In genomic region chr2:227325056-227325823, GRCh38 we compare ENCODE assay signal across 8 cellular contexts. TPM values are rescaled to one million over a fixed set of nuclear protein-coding genes. Genes with fewer than 3 reads are reported as not detected.
DNase-seq lines count a peak whose midpoint lies in the region; ATAC-seq, FAIRE-seq and TF ChIP-seq lines count a peak whose summit lies in the region.

Gene MFF, plus strand, starts transcription at chr2:227325251. Its CDS starts 5,415 bp downstream, at chr2:227330666.

- peak in 1 of 5 experiments; percentile 12 for TF ChIP-seq CTCF in transverse colon (IDR thresholded peaks at IDR 0.05)

- no peaks in the 10 kb centered on the region for H3K27me3 ChIP-seq in trophoblast cell (ENCODE audit: insufficient read depth, low read length)
- no peaks in the 10 kb centered on the region for H3K27me3 ChIP-seq in transverse colon

- H3K4me1 ChIP-seq in trophoblast cell (ENCODE audit: control insufficient read depth in 1 of 2, insufficient read depth in 2 of 2, low read length in 2 of 2) (no peaks in the 10 kb centered on the region), transverse colon (peaks cover 7 to 37% (median 14%) of the 10 kb centered on the region in 4 donors)

- H2BK5ac ChIP-seq in trophoblast cell (ENCODE audit: low read depth, low read length, poor library complexity), result peak within 1 kb of the TSS; percentile 81

- peak within 1 kb of the TSS; percentile 92 for H4K12ac ChIP-seq in trophoblast cell (ENCODE audit: low read depth, low read length)

- peak; percentile 73 for TF ChIP-seq POLR2A in GM12891 (IDR thresholded peaks at IDR 0.05; ENCODE audit: low read depth, low read length)
- TF ChIP-seq POLR2A in transverse colon (IDR thresholded peaks at IDR 0.05), result peak; percentile 84

- peak within 1 kb of the TSS; percentile 91 to 95 (median 91) for H3K4me3 Mint-ChIP-seq in T-cell

- H3K23ac ChIP-seq in trophoblast cell (ENCODE audit: low read length), result no peak within 1 kb of the TSS

- TF ChIP-seq EP300 in transverse colon (IDR thresholded peaks at IDR 0.05; ENCODE audit: low read depth), result no peak

- H3K36me3 ChIP-seq in trophoblast cell (ENCODE audit: control insufficient read depth in 1 of 2, insufficient read depth in 2 of 2, low read length in 2 of 2) (no peaks in the 10 kb centered on the region), transverse colon (no peaks in the 10 kb centered on the region)

- CTCF ChIA-PET in T-cell (lab: Charles Lee), result interaction anchor here in 1 of 2 donors (0.9 kb wide), 1 partner anchor 19 kb away, joined by 4 read pairs; no protein-coding TSS in a partner anchor

- 0 to 9% (median 1%) methylated on average over 62 to 67 of the region's 67 CpGs for WGBS in adipose tissue, 3 donors
- WGBS in trophoblast cell (ENCODE audit: extremely low coverage, insufficient coverage, insufficient read length), result no CpG with 5 or more reads among the region's 67 CpGs
- 0 to 1% methylated on average over 4 to 66 of the region's 67 CpGs for WGBS in transverse colon (ENCODE audit: low coverage in 1 of 2), 2 donors

- H3K18ac ChIP-seq in trophoblast cell (ENCODE audit: low read length), result peak within 1 kb of the TSS; percentile 91

- H3K36me3 Mint-ChIP-seq in T-cell, result no peaks in the 10 kb centered on the region

- H3K4me3 ChIP-seq in trophoblast cell (ENCODE audit: low read depth, low read length) (peak within 1 kb of the TSS; percentile 85), transverse colon (peak within 1 kb of the TSS; percentile 93 to 99 (median 98))

- POLR2A ChIA-PET in T-cell (lab: Charles Lee), result no interaction called here

- ATAC-seq in HG02840 (IDR thresholded peaks at IDR 0.05; ENCODE audit: low FRiP score, unreplicated experiment) (peak; percentile 98), T-cell (replicated peaks in 1 of 4) (peak; percentile 97 to 99 (median 98))

- peaks cover 6% of the 10 kb centered on the region for H3K79me1 ChIP-seq in trophoblast cell (ENCODE audit: low read length)

- H3K27me3 Mint-ChIP-seq in T-cell, result no peaks in the 10 kb centered on the region

- H2BK12ac ChIP-seq in trophoblast cell (ENCODE audit: low read length), result no peak within 1 kb of the TSS

- peaks cover 35 to 55% (median 48%) of the 10 kb centered on the region in 3 donors for H3K4me1 Mint-ChIP-seq in T-cell

- no peaks in the 10 kb centered on the region for H3K9me3 Mint-ChIP-seq in T-cell

- H3K9me3 ChIP-seq in trophoblast cell (ENCODE audit: insufficient read depth, low read depth, low read length) (peaks cover 6% of the 10 kb centered on the region), transverse colon (no peaks in the 10 kb centered on the region)

- H2BK120ac ChIP-seq in trophoblast cell (ENCODE audit: insufficient read depth, low read length, poor library complexity), result peak within 1 kb of the TSS; percentile 88

- H3K14ac ChIP-seq in trophoblast cell (ENCODE audit: low read length), result peak within 1 kb of the TSS; percentile 86

- H3K4ac ChIP-seq in trophoblast cell (ENCODE audit: low read depth, low read length), result peak within 1 kb of the TSS; percentile 61

- peak within 1 kb of the TSS; percentile 95 for H2AFZ ChIP-seq in trophoblast cell (ENCODE audit: insufficient read depth, low read length, poor library complexity)

- H3K4me2 ChIP-seq in trophoblast cell (ENCODE audit: low read length), result peak within 1 kb of the TSS; percentile 95

- H3K27ac ChIP-seq in adipose tissue (ENCODE audit: low read depth, low read length), result peak within 1 kb of the TSS; percentile 70
- H3K27ac ChIP-seq in trophoblast cell (ENCODE audit: low read depth, low read length), result peak within 1 kb of the TSS; percentile 77
- H3K27ac ChIP-seq in transverse colon, result peak within 1 kb of the TSS; percentile 91 to 97 (median 94)

- peak within 1 kb of the TSS; percentile 62 for H3K9ac ChIP-seq in trophoblast cell (ENCODE audit: low read length)

- H4K91ac ChIP-seq in trophoblast cell (ENCODE audit: low read depth, low read length), result peak within 1 kb of the TSS; percentile 88

- in situ Hi-C loops in transverse colon (cut with MboI; ENCODE audit: low pct_ligation_motif_present in 1 of 4, low pct_unique_long_range_greater_than_20kb in 1 of 4, low sequenced_read_pairs in 3 of 4), result no loop called here

- no peak within 1 kb of the TSS for H2AK5ac ChIP-seq in trophoblast cell (ENCODE audit: low read length)

- H4K8ac ChIP-seq in trophoblast cell (ENCODE audit: low read depth, low read length), result peak within 1 kb of the TSS; percentile 95

- intact Hi-C loops in cardiac septum (cut with DNase I) (no loop called here), transverse colon (cut with DNase I; ENCODE audit: low total_unique reads) (no loop called here)

- peak; percentile 100 for FAIRE-seq in GM12891 (lab: Jason Lieb, UNC)

- H3K79me2 ChIP-seq in trophoblast cell (ENCODE audit: control insufficient read depth, insufficient read depth, low read length, poor library complexity), result peaks cover 8% of the 10 kb centered on the region

- peak within 1 kb of the TSS; percentile 87 to 92 for H3K27ac Mint-ChIP-seq in T-cell

- DNase-seq in GM12891 (ENCODE audit: insufficient read length, low spot score), result peak; percentile 84
- peak; percentile 87 for DNase-seq in NCI-H1436 (lab: John Stamatoyannopoulos, UW)
- DNase-seq in T-cell, result peak; percentile 80 to 96 (median 91)
- DNase-seq in cardiac septum (ENCODE audit: low spot score), result peak; percentile 97
- peak; percentile 89 to 95 for DNase-seq in trophoblast cell
- peak; percentile 95 for DNase-seq in transverse colon

TF ChIP-seq in GM12891, 5 proteins besides CTCF, POLR2A, EP300 and RAD21:
- TF ChIP-seq POLR2AphosphoS5 (IDR thresholded peaks at IDR 0.05; ENCODE audit: low read depth, low read length) (peak; percentile 64; the same call in 1 of the 2 replicates), POU2F2 (IDR thresholded peaks at IDR 0.05; ENCODE audit: low read depth, low read length) (peak; percentile 75; the same call in 1 of the 2 replicates), PAX5 (IDR thresholded peaks at IDR 0.05; ENCODE audit: insufficient read depth, low read length, severe bottlenecking) (peak; percentile 88), SPI1 (IDR thresholded peaks at IDR 0.05; ENCODE audit: low read depth, low read length) (no peak), TAF1 (IDR thresholded peaks at IDR 0.05; ENCODE audit: low read depth, low read length) (peak; percentile 76)

RNA-seq across cellular contexts. Expression of gene MFF, which starts in this region (rescaled TPM):
- 84.8 TPM for polyA plus RNA-seq in GM12891 (2012; ENCODE audit: low read depth, missing spikeins)
- total RNA-seq in T-cell, result 10 to 100 TPM; 50.7 to 57.6 (median 54.0) TPM
- 10 to 100 TPM; 45.3 to 74.9 (median 54.9) TPM for polyA plus RNA-seq in adipose tissue
- total RNA-seq in cardiac septum, result 75.6 TPM
- polyA plus RNA-seq in trophoblast cell (2013), result 74.4 and 74.5 TPM in 2 replicates
- 100 to 1,000 TPM in 2 of 4 donors, 10 to 100 TPM in 2; 22.3 to 127 (median 103) TPM for total RNA-seq in transverse colon

Comparison
In these comparisons a context has a peak if more than half of its experiments do, and no peak if none do; other contexts are left out.
1. Peak in every context shown above with its lines: DNase-seq, ATAC-seq, H3K4me3 ChIP-seq and H3K27ac ChIP-seq.